ENCODE assay signal across 8 cellular contexts in the genomic region with DNA sequence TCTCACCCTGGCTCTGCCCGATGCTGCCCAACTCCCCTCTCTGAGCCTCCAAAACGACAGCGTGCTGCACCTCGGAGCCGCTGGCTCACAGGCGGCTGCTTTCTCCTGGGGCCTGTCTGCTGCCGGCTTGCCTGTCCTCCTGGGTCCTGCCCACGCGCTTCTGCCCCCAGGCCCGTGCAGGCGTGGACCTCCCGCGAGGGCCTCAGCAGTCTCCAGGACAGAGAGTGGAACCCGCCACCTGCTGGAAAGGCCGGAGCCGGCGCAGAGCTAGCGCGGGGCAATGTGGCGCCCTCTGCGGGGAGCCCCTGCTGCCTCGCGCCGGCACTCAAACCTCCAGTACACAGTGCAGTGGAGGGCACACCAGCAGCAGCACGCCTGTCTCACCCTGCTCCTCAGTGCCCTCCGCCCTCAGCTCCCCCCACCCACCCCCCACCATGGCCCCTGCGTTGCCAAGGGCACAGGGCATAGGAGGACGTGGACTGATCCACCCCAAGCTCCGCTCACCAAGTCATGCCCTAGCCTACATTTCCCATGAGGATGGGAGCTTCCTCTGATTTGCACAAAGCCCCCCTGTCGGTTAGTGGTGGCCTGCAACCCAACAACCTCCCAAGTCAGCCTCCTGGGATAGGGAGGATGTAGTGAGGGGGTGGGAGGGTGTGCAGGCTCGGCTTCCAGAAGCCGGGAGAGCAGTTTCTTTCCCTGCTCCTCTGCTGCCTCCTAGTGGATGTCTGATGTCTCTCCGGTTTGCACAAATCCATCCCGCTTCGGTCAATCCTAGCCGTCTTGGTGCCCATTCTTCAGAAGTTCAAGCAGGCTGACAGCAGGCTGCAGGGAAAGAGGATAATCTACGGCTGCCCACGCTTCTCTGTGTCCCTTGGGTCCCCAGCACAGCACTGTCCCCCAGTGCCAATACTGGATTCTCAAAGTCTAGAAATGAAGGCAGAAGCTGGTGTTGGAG. TPM values are rescaled to one million over a fixed set of nuclear protein-coding genes. Genes with fewer than 3 reads are reported as not detected.
DNase-seq lines count a peak whose midpoint lies in the region; ATAC-seq, FAIRE-seq and TF ChIP-seq lines count a peak whose summit lies in the region.

No MANE protein-coding gene starts in this region.

- H3K27me3 Mint-ChIP-seq in naive thymus-derived CD8-positive, alpha-beta T cell, result peaks cover 3 to 19% (median 15%) of the 10 kb centered on the region in 5 donors

- peak overlapping the region in 2 of 10 donors; percentile 43 to 62 for H3K27ac Mint-ChIP-seq in naive thymus-derived CD8-positive, alpha-beta T cell

- H3K9me3 Mint-ChIP-seq in naive thymus-derived CD8-positive, alpha-beta T cell, result no peaks in the 10 kb centered on the region

- DNase-seq in GM12892 (ENCODE audit: insufficient read length), result peak; percentile 53
- DNase-seq in LoVo (ENCODE audit: low spot score), result peak; percentile 91
- peak; percentile 82 for DNase-seq in RPMI7951 (ENCODE audit: low read depth)
- peak; percentile 37 to 44 for DNase-seq in activated T-helper 1 cell treated with anti-CD3 and anti-CD28 coated beads, Interleukin-2, amount 50 U/mL, for 16 hours (ENCODE audit: low read depth in 1 of 2, low spot score in 1 of 2)
- DNase-seq in fibroblast of gingiva (ENCODE audit: low read depth), result peak; percentile 73
- DNase-seq in naive thymus-derived CD8-positive, alpha-beta T cell, result peak; percentile 54 to 83 (median 68)
- peak; percentile 61 to 81 (median 66) for DNase-seq in stimulated activated naive CD4-positive, alpha-beta T cell (lab: John Stamatoyannopoulos, UW)

- peaks cover 2 to 22% (median 14%) of the 10 kb centered on the region in 4 donors for H3K4me1 Mint-ChIP-seq in naive thymus-derived CD8-positive, alpha-beta T cell

- peak overlapping the region; percentile 54 to 73 (median 66) for H3K4me3 Mint-ChIP-seq in naive thymus-derived CD8-positive, alpha-beta T cell

- no peak for FAIRE-seq in GM12892 (lab: Jason Lieb, UNC)

- ATAC-seq in naive thymus-derived CD8-positive, alpha-beta T cell, result peak; percentile 97 to 98
- no peak for ATAC-seq in GM21786 (IDR thresholded peaks at IDR 0.05; ENCODE audit: unreplicated experiment)

- H3K36me3 Mint-ChIP-seq in naive thymus-derived CD8-positive, alpha-beta T cell, result no peaks in the 10 kb centered on the region

- POLR2A ChIA-PET in naive thymus-derived CD8-positive, alpha-beta T cell (lab: Charles Lee), result interaction anchor here (0.9 to 2.1 kb wide), 5 partner anchors 54 to 299 kb away, joined by 4 to 12 read pairs (median 5); no protein-coding TSS in a partner anchor

- TF ChIP-seq POLR2A in GM12892 (IDR thresholded peaks at IDR 0.05; ENCODE audit: low read depth, low read length), result no peak

RNA-seq across cellular contexts. Expression of gene KRT8, which starts 25.2 kb away (rescaled TPM):
- 0.47 TPM for polyA plus RNA-seq in GM12892 (2012; ENCODE audit: missing spikeins)
- total RNA-seq in RPMI7951 (2014; rRNA removed; shearing (Covaris generic)), result 3.5 and 4.7 TPM in 2 replicates
- total RNA-seq in naive thymus-derived CD8-positive, alpha-beta T cell, result under 1 TPM; 0.52 to 0.66 TPM
- polyA plus RNA-seq in naive thymus-derived CD8-positive, alpha-beta T cell, result not detected

RNA-seq across cellular contexts. Expression of gene KRT78, which starts 30.9 kb away (rescaled TPM):
- polyA plus RNA-seq in GM12892 (2012; ENCODE audit: missing spikeins), result not detected
- 0.20 and 0.36 TPM in 2 replicates for total RNA-seq in RPMI7951 (2014; rRNA removed; shearing (Covaris generic))
- not detected for total RNA-seq in naive thymus-derived CD8-positive, alpha-beta T cell
- not detected for polyA plus RNA-seq in naive thymus-derived CD8-positive, alpha-beta T cell

RNA-seq across cellular contexts. Expression of gene KRT79, which starts 45.6 kb away (rescaled TPM):
- not detected for polyA plus RNA-seq in GM12892 (2012; ENCODE audit: missing spikeins)
- 3.3 and 4.8 TPM in 2 replicates for total RNA-seq in RPMI7951 (2014; rRNA removed; shearing (Covaris generic))
- not detected for total RNA-seq in naive thymus-derived CD8-positive, alpha-beta T cell
- not detected for polyA plus RNA-seq in naive thymus-derived CD8-positive, alpha-beta T cell

Comparison
In these comparisons a context has a peak if more than half of its experiments do, and no peak if none do; other contexts are left out.
1. DNase-seq: peak in every context shown above with its lines; median percentile 91 in LoVo; 82 in RPMI7951; 73 in fibroblast of gingiva; 68 in naive thymus-derived CD8-positive, alpha-beta T cell; 66 in stimulated activated naive CD4-positive, alpha-beta T cell; 53 in GM12892; 40 in activated T-helper 1 cell treated with anti-CD3 and anti-CD28 coated beads, Interleukin-2, amount 50 U/mL, for 16 hours.